In genomic region chr5:147417133-147417813, GRCh38 we compare ENCODE assay signal across 10 cellular contexts.
DNase-seq lines count a peak whose midpoint lies in the region; ATAC-seq and TF ChIP-seq lines count a peak whose summit lies in the region.
"Had no signal": no experiment of that assay in that cellular context is flagged by ENCODE, and none has a peak within 500 bp of the region (broad histone marks: within the 10 kb centered on the region; RNA-seq: fewer than 3 reads in every experiment).

No MANE protein-coding gene starts in this region.

- peaks cover 60% of the 10 kb centered on the region for H3K4me1 Mint-ChIP-seq in nephron progenitor cell
- H3K4me1 Mint-ChIP-seq: activated B cell treated with CpG ODN at 0.5 μM for 24 hours; activated naive CD8-positive, alpha-beta T cell treated with anti-CD3 and anti-CD28 coated beads, Interleukin-2, amount 50 U/mL, for 24 hours had no signal

- peak overlapping the region; percentile 16 for H3K4me3 Mint-ChIP-seq in nephron progenitor cell
- H3K4me3 Mint-ChIP-seq: activated B cell treated with CpG ODN at 0.5 μM for 24 hours; activated naive CD8-positive, alpha-beta T cell treated with anti-CD3 and anti-CD28 coated beads, Interleukin-2, amount 50 U/mL, for 24 hours had no signal

- DNase-seq in AG08395 (ENCODE audit: low spot score) (peak; percentile 44), NCI-H446 (lab: John Stamatoyannopoulos, UW) (peak; percentile 20 to 86), nephron progenitor cell (no peak), midbrain (lab: John Stamatoyannopoulos, UW) (no peak), NOMO-1 treated with dmso at 0.1 percent for 144 hours (lab: John Stamatoyannopoulos, UW; ENCODE audit: unreplicated experiment) (no peak), NCI-H1092 (lab: John Stamatoyannopoulos, UW) (no peak)
- DNase-seq: activated B cell treated with CpG ODN at 0.5 μM for 24 hours; activated naive CD8-positive, alpha-beta T cell treated with anti-CD3 and anti-CD28 coated beads, Interleukin-2, amount 50 U/mL, for 24 hours had no signal

- ATAC-seq in esophagus mucosa (peak; percentile 86), GM18519 (IDR thresholded peaks at IDR 0.05; ENCODE audit: low FRiP score, unreplicated experiment) (no peak)
- ATAC-seq: activated naive CD8-positive, alpha-beta T cell treated with anti-CD3 and anti-CD28 coated beads, Interleukin-2, amount 50 U/mL, for 24 hours had no signal

- H3K27ac Mint-ChIP-seq in nephron progenitor cell = peak overlapping the region; percentile 94
- H3K27ac Mint-ChIP-seq: activated B cell treated with CpG ODN at 0.5 μM for 24 hours; activated naive CD8-positive, alpha-beta T cell treated with anti-CD3 and anti-CD28 coated beads, Interleukin-2, amount 50 U/mL, for 24 hours had no signal

- H3K9me3 Mint-ChIP-seq in nephron progenitor cell = peaks cover 7% of the 10 kb centered on the region
- H3K9me3 Mint-ChIP-seq: activated B cell treated with CpG ODN at 0.5 μM for 24 hours; activated naive CD8-positive, alpha-beta T cell treated with anti-CD3 and anti-CD28 coated beads, Interleukin-2, amount 50 U/mL, for 24 hours had no signal

- peaks cover 76% of the 10 kb centered on the region for H3K36me3 Mint-ChIP-seq in nephron progenitor cell (ENCODE audit: low read depth)

- H3K27me3 Mint-ChIP-seq in nephron progenitor cell (ENCODE audit: low read depth, poor library complexity) = no peaks in the 10 kb centered on the region
- H3K27me3 Mint-ChIP-seq: activated B cell treated with CpG ODN at 0.5 μM for 24 hours had no signal

- TF ChIP-seq CTCF in nephron progenitor cell (IDR thresholded peaks at IDR 0.05) = no peak

Comparison
In these comparisons a context has a peak if more than half of its experiments do, and no peak if none do; other contexts are left out.
1. DNase-seq: peak in AG08395 (single experiment) and NCI-H446 (2 of 2); none in nephron progenitor cell (single experiment), midbrain (single experiment), NOMO-1 treated with dmso at 0.1 percent for 144 hours (single experiment) and NCI-H1092 (single experiment).